Comparison of ENCODE assay signal across 9 cellular contexts in genomic region chr2:11248-11941, GRCh38. TPM values are rescaled to one million over a fixed set of nuclear protein-coding genes. Genes with fewer than 3 reads are reported as not detected.
A peak's percentile ranks its signal among the peaks of the same experiment; 100 is the strongest.
DNase-seq lines count a peak whose midpoint lies in the region; ATAC-seq and TF ChIP-seq lines count a peak whose summit lies in the region.
"Had no signal": no experiment of that assay in that cellular context is flagged by ENCODE, and none has a peak within 500 bp of the region (broad histone marks: within the 10 kb centered on the region; RNA-seq: fewer than 3 reads in every experiment).

No MANE protein-coding gene starts in this region.

- no peaks in the 10 kb centered on the region for H3K4me1 ChIP-seq in BE2C
- no peaks in the 10 kb centered on the region for H3K4me1 ChIP-seq in Karpas-422 (ENCODE audit: low read length)
- H3K4me1 ChIP-seq in effector memory CD4-positive, alpha-beta T cell (ENCODE audit: control insufficient read depth, insufficient read depth, low read length, poor library complexity, severe bottlenecking) = no peaks in the 10 kb centered on the region
- H3K4me1 ChIP-seq in thyroid gland = no peaks in the 10 kb centered on the region

- H3K27ac ChIP-seq in Karpas-422 (ENCODE audit: low read length) = no peak overlapping the region
- no peak overlapping the region for H3K27ac ChIP-seq in effector memory CD4-positive, alpha-beta T cell (ENCODE audit: insufficient read depth, low read length, poor library complexity, severe bottlenecking)
- H3K27ac ChIP-seq in thyroid gland = no peak overlapping the region

- no peak overlapping the region for H2AFZ ChIP-seq in Karpas-422 (ENCODE audit: low read length)

- no peak overlapping the region for H3K9ac ChIP-seq in Karpas-422 (ENCODE audit: low read length)

- no peaks in the 10 kb centered on the region for H3K36me3 Mint-ChIP-seq in nephron progenitor cell (ENCODE audit: low read depth)

- H3K79me2 ChIP-seq in Karpas-422 (ENCODE audit: low read length) = no peaks in the 10 kb centered on the region

- no peaks in the 10 kb centered on the region for H4K20me1 ChIP-seq in Karpas-422 (ENCODE audit: insufficient read depth, low read depth, low read length)

- H3K27me3 Mint-ChIP-seq in nephron progenitor cell (ENCODE audit: low read depth, poor library complexity) = peaks cover 15% of the 10 kb centered on the region

- TF ChIP-seq POLR2A in thyroid gland (IDR thresholded peaks at IDR 0.05) = no peak

- peak; percentile 64 for TF ChIP-seq CTCF in BE2C (IDR thresholded peaks at IDR 0.05; ENCODE audit: low read depth, low read length)
- peak; percentile 99 for TF ChIP-seq CTCF in nephron progenitor cell (IDR thresholded peaks at IDR 0.05)
- TF ChIP-seq CTCF in thyroid gland (IDR thresholded peaks at IDR 0.05) = peak in 4 of 6 experiments; percentile 24 to 45 (median 35)

- intact Hi-C loops in thyroid gland (cut with DNase I) = no loop called here

- no peak overlapping the region for H3K27ac Mint-ChIP-seq in nephron progenitor cell

- H3K4me3 Mint-ChIP-seq in nephron progenitor cell = peak overlapping the region; percentile 70

- H3K4me3 ChIP-seq in BE2C (ENCODE audit: low read depth, low read length) (no peak overlapping the region), Karpas-422 (ENCODE audit: low read length) (no peak overlapping the region), thyroid gland (replicated peaks in 1 of 3) (no peak overlapping the region)
- no peak overlapping the region for H3K4me3 ChIP-seq in effector memory CD4-positive, alpha-beta T cell (ENCODE audit: insufficient read depth, low read depth, low read length, poor library complexity, severe bottlenecking)

- H3K4me2 ChIP-seq in Karpas-422 (ENCODE audit: low read depth, low read length, poor library complexity, severe bottlenecking) = no peak overlapping the region

- no peaks in the 10 kb centered on the region for H3K36me3 ChIP-seq in BE2C
- H3K36me3 ChIP-seq in Karpas-422 (ENCODE audit: insufficient read depth, low read length) = no peaks in the 10 kb centered on the region
- no peaks in the 10 kb centered on the region for H3K36me3 ChIP-seq in effector memory CD4-positive, alpha-beta T cell (ENCODE audit: control insufficient read depth, insufficient read depth, low read length)
- no peaks in the 10 kb centered on the region for H3K36me3 ChIP-seq in thyroid gland

- H3K9me3 Mint-ChIP-seq in nephron progenitor cell = peaks cover 14% of the 10 kb centered on the region

- ATAC-seq in HG03460 (IDR thresholded peaks at IDR 0.05; ENCODE audit: unreplicated experiment) (no peak), HG02973 (IDR thresholded peaks at IDR 0.05; ENCODE audit: unreplicated experiment) (no peak)

- H3K27me3 ChIP-seq in BE2C (no peaks in the 10 kb centered on the region), Karpas-422 (ENCODE audit: low read length) (no peaks in the 10 kb centered on the region), thyroid gland (no peaks in the 10 kb centered on the region)
- H3K27me3 ChIP-seq in effector memory CD4-positive, alpha-beta T cell (replicated peaks; ENCODE audit: control insufficient read depth, insufficient read depth, low read length, poor library complexity, severe bottlenecking) = no peaks in the 10 kb centered on the region

- H3K9me3 ChIP-seq in BE2C = no peaks in the 10 kb centered on the region
- H3K9me3 ChIP-seq in Karpas-422 (ENCODE audit: low read length) = peaks cover 3% of the 10 kb centered on the region; the same call in 1 of the 2 replicates
- H3K9me3 ChIP-seq in effector memory CD4-positive, alpha-beta T cell (ENCODE audit: control insufficient read depth, low read length) = no peaks in the 10 kb centered on the region
- H3K9me3 ChIP-seq in thyroid gland = no peaks in the 10 kb centered on the region

- DNase-seq in BE2C (peak; percentile 61), Karpas-422 (peak; percentile 85), nephron progenitor cell (peak; percentile 93), thyroid gland (peak; percentile 48 to 56)
- DNase-seq in activated CD4-positive, alpha-beta T cell treated with anti-CD3 and anti-CD28 coated beads, Interleukin-2, amount 50 U/mL, for 48 hours = peak; percentile 77 to 79
- peak; percentile 29 to 64 (median 59) for DNase-seq in effector memory CD4-positive, alpha-beta T cell

- no peaks in the 10 kb centered on the region for H3K4me1 Mint-ChIP-seq in nephron progenitor cell

- H3K9me2 ChIP-seq in Karpas-422 (replicated peaks; ENCODE audit: insufficient read depth, low read length) = no peaks in the 10 kb centered on the region

- 59 to 64% methylated on average over 13 to 29 of the region's 54 CpGs for WGBS in thyroid gland, 2 donors

RNA-seq across cellular contexts. Expression of gene FAM110C, which starts 34.9 kb away (rescaled TPM):
- not detected for polyA plus RNA-seq in BE2C (2012; ENCODE audit: insufficient read depth, insufficient read length, low read depth)
- not detected in 2 replicates for total RNA-seq in Karpas-422 (2014; rRNA removed; shearing (Covaris generic); ENCODE audit: low replicate concordance)
- total RNA-seq in thyroid gland = 10 to 100 TPM; 10.0 to 23.8 (median 13.0) TPM
- total RNA-seq: glomerular endothelial cell had no signal

Comparison
In these comparisons a context has a peak if more than half of its experiments do, and no peak if none do; other contexts are left out.
1. CTCF ChIP-seq: peak in every context shown above with its lines; median percentile 99 in nephron progenitor cell; 64 in BE2C; 35 in thyroid gland.
2. RNA of gene FAM110C, which starts 34.9 kb away (total RNA-seq): 10.0 to 23.8 TPM in thyroid gland; not detected in Karpas-422; every median in the first group is over 10 times any median in the second.
3. Peak in every context shown above with its lines, with median percentiles within 50 percentile points of each other: DNase-seq.